In genomic region chr3:72977060-72977459, GRCh38 we compare ENCODE assay signal across 8 cellular contexts. TPM values are rescaled to one million over a fixed set of nuclear protein-coding genes. Genes with fewer than 3 reads are reported as not detected.
DNase-seq lines count a peak whose midpoint lies in the region; ATAC-seq, FAIRE-seq and TF ChIP-seq lines count a peak whose summit lies in the region.

No MANE protein-coding gene starts in this region.

- no peak overlapping the region for H3K27ac Mint-ChIP-seq in natural killer cell

- FAIRE-seq in frontal cortex (lab: Jason Lieb, UNC): no peak

- H3K4me3 Mint-ChIP-seq in natural killer cell: no peak overlapping the region

- TF ChIP-seq CTCF in natural killer cell (IDR thresholded peaks at IDR 0.05): no peak

- no peaks in the 10 kb centered on the region for H3K4me1 Mint-ChIP-seq in natural killer cell

- intact Hi-C loops in natural killer cell (cut with micrococcal nuclease): no loop called here
- intact Hi-C loops in head of caudate nucleus (cut with DNase I): no loop called here

- H3K27me3 Mint-ChIP-seq in natural killer cell (ENCODE audit: low read depth in 2 of 2): peaks cover 11 to 24% of the 10 kb centered on the region in 2 donors

- no peaks in the 10 kb centered on the region for H3K9me3 Mint-ChIP-seq in natural killer cell

- ATAC-seq in GM18520 (IDR thresholded peaks at IDR 0.05; ENCODE audit: unreplicated experiment) (peak; percentile 34), HG02798 (IDR thresholded peaks at IDR 0.05; ENCODE audit: poor library complexity, unreplicated experiment) (peak; percentile 40), natural killer cell (peak in 2 of 3 donors; percentile 42 to 43), GM19328 (IDR thresholded peaks at IDR 0.05; ENCODE audit: unreplicated experiment) (no peak)

- DNase-seq in SKM-1 treated with dmso at 0.1 percent for 144 hours (lab: John Stamatoyannopoulos, UW; ENCODE audit: unreplicated experiment) (peak; percentile 80), natural killer cell (no peak), head of caudate nucleus (no peak), T1000 (lab: John Stamatoyannopoulos, UW) (no peak), frontal cortex (ENCODE audit: low spot score in 2 of 2) (no peak)

- H3K36me3 Mint-ChIP-seq in natural killer cell: no peaks in the 10 kb centered on the region

RNA-seq across cellular contexts. Expression of gene PPP4R2, which starts 19.6 kb away (rescaled TPM):
- total RNA-seq in natural killer cell (10 to 100 TPM; 50.4 to 72.8 (median 60.1) TPM), frontal cortex (137 TPM)
